18 cellular contexts compared by ENCODE assay signal in the genomic region with DNA sequence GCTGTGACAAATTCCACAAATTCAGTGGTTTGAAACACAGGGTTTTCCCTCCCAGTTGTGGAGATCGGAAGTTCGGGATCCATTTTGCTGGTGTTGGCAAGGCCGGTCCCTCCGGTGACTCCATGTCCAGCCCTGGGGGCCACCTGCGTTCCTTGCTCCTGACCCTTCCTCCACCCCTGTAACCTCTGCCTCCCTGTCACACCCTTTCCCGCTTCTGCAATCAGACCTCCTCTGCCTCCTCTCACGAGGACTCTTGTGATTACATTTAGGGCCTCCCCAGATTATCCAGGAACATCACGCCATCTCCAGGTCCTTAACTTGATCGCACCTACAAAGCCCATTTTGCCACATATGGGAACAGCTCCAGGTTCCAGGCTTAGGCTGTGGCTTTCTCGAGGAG. TPM values are rescaled to one million over a fixed set of nuclear protein-coding genes. Genes with fewer than 3 reads are reported as not detected.
DNase-seq lines count a peak whose midpoint lies in the region; ATAC-seq, FAIRE-seq and TF ChIP-seq lines count a peak whose summit lies in the region.
"Had no signal": no experiment of that assay in that cellular context is flagged by ENCODE, and none has a peak within 500 bp of the region (broad histone marks: within the 10 kb centered on the region; RNA-seq: fewer than 3 reads in every experiment).

No MANE protein-coding gene starts in this region.

- H3K4me3 ChIP-seq in IMR-90 (ENCODE audit: insufficient read depth, low read depth, low read length) (no peak overlapping the region), bronchial epithelial cell (ENCODE audit: low read depth, low read length) (no peak overlapping the region), skeletal muscle satellite cell (ENCODE audit: low read length) (no peak overlapping the region), coronary artery (no peak overlapping the region)
- H3K4me3 ChIP-seq: vagina had no signal

- no peak for ATAC-seq in IMR-90 (ENCODE audit: low read depth)
- ATAC-seq in activated CD8-positive, alpha-beta T cell treated with anti-CD3 and anti-CD28 coated beads, Interleukin-2, amount 10 ng/mL, durations not matched to agents 7 days and 5 days, result no peak
- no peak for ATAC-seq in GM18498 (IDR thresholded peaks at IDR 0.05; ENCODE audit: unreplicated experiment)
- ATAC-seq: activated naive CD4-positive, alpha-beta T cell treated with anti-CD3 and anti-CD28 coated beads, Interleukin-2, amount 50 U/mL, for 72 hours had no signal

- peak overlapping the region; percentile 49 for H2AK5ac ChIP-seq in IMR-90 (ENCODE audit: low read depth, low read length)

- peak overlapping the region; percentile 57; the same call in 1 of the 2 replicates for H3K14ac ChIP-seq in IMR-90 (replicated peaks; ENCODE audit: low read depth, low read length)

- H3K4me2 ChIP-seq in IMR-90 (ENCODE audit: low read depth, low read length), result no peak overlapping the region
- no peak overlapping the region for H3K4me2 ChIP-seq in skeletal muscle satellite cell (ENCODE audit: low read length)

- POLR2A ChIA-PET in IMR-90 (lab: Charles Lee; ENCODE audit: unreplicated experiment), result no interaction called here
- POLR2A ChIA-PET in activated CD8-positive, alpha-beta T cell treated with anti-CD3 and anti-CD28 coated beads, Interleukin-2, amount 10 ng/mL, durations not matched to agents 7 days and 5 days (lab: Charles Lee), result no interaction called here

- 0 out of 2 replicates have a peak overlapping the region, but pooled peaks have one; percentile 3 for H4K5ac ChIP-seq in IMR-90 (ENCODE audit: low read depth, low read length)

- no peaks in the 10 kb centered on the region for H3K4me1 Mint-ChIP-seq in activated CD8-positive, alpha-beta T cell treated with anti-CD3 and anti-CD28 coated beads, Interleukin-2, amount 10 ng/mL, durations not matched to agents 7 days and 5 days (ENCODE audit: low read depth)

- H3K4ac ChIP-seq in IMR-90 (ENCODE audit: low read depth, low read length), result peak overlapping the region; percentile 63

- H3K4me1 ChIP-seq in IMR-90 (ENCODE audit: control insufficient read depth, insufficient read depth, low read length), result peaks cover 42% of the 10 kb centered on the region
- peaks cover 54% of the 10 kb centered on the region for H3K4me1 ChIP-seq in skeletal muscle satellite cell (ENCODE audit: control insufficient read depth, insufficient read depth, low read length)

- H3K27me3 ChIP-seq in IMR-90 (ENCODE audit: control insufficient read depth, insufficient read depth, low read length) (no peaks in the 10 kb centered on the region), bronchial epithelial cell (ENCODE audit: control insufficient read depth, insufficient read depth, low read length) (no peaks in the 10 kb centered on the region), skeletal muscle satellite cell (ENCODE audit: control insufficient read depth, insufficient read depth, low read length) (no peaks in the 10 kb centered on the region)
- H3K27me3 ChIP-seq: vagina had no signal

- DNase-seq in IMR-90, result no peak
- DNase-seq in bronchial epithelial cell (ENCODE audit: low read depth), result no peak
- DNase-seq in kidney glomerular epithelial cell (lab: John Stamatoyannopoulos, UW), result peak; percentile 16
- DNase-seq in activated CD8-positive, alpha-beta T cell treated with anti-CD3 and anti-CD28 coated beads, Interleukin-2, amount 10 ng/mL, durations not matched to agents 7 days and 5 days, result no peak
- no peak for DNase-seq in H54 (ENCODE audit: insufficient read length, low spot score)
- no peak for DNase-seq in coronary artery (ENCODE audit: low spot score)
- DNase-seq: activated T-cell treated with anti-CD3 and anti-CD28 coated beads for 4 hours; central memory CD4-positive, alpha-beta T cell; DMS 273 treated with DMSO at 0.1 percent for 48 hours; NCI-H774; stimulated activated CD4-positive, alpha-beta T cell treated with anti-CD3 and anti-CD28 coated beads, Interleukin-4, amount 100 ng/mL, for 1 hour; T-helper 2 cell had no signal

- H2BK120ac ChIP-seq in IMR-90 (ENCODE audit: low read depth, low read length), result peak overlapping the region; percentile 27

- in situ Hi-C loops in IMR-90 (cut with MboI; ENCODE audit: low sequenced_read_pairs), result no loop called here

- H3K9ac ChIP-seq in IMR-90 (ENCODE audit: low read depth, low read length) (no peak overlapping the region), skeletal muscle satellite cell (ENCODE audit: low read depth, low read length) (peak overlapping the region; percentile 0)

- no peak overlapping the region for H4K8ac ChIP-seq in IMR-90 (ENCODE audit: low read depth in 2 of 2, low read length in 2 of 2)

- CTCF ChIA-PET in IMR-90 (lab: Yijun Ruan, JAX), result no interaction called here
- CTCF ChIA-PET in activated CD8-positive, alpha-beta T cell treated with anti-CD3 and anti-CD28 coated beads, Interleukin-2, amount 10 ng/mL, durations not matched to agents 7 days and 5 days (lab: Charles Lee), result no interaction called here

- no peak overlapping the region; the same call in 1 of the 2 replicates for H4K91ac ChIP-seq in IMR-90 (ENCODE audit: insufficient read depth, low read depth, low read length)

- H3K23ac ChIP-seq in IMR-90 (ENCODE audit: low read depth, low read length), result no peak overlapping the region

- H3K27ac Mint-ChIP-seq in activated CD8-positive, alpha-beta T cell treated with anti-CD3 and anti-CD28 coated beads, Interleukin-2, amount 10 ng/mL, durations not matched to agents 7 days and 5 days, result no peak overlapping the region

- BruUV-seq in IMR-90 (replicated peaks; lab: Mats Ljungman, UMichigan), result no TSS peak

- intact Hi-C loops in IMR-90 (cut with micrococcal nuclease), result no loop called here

- H3K18ac ChIP-seq in IMR-90 (ENCODE audit: low read depth, low read length), result no peak overlapping the region

- H2AFZ ChIP-seq in IMR-90 (replicated peaks; ENCODE audit: low read length, poor library complexity), result no peak overlapping the region

- no peak overlapping the region for H2BK5ac ChIP-seq in IMR-90 (ENCODE audit: low read depth, low read length, poor library complexity, severe bottlenecking)

- peak overlapping the region; percentile 52 for H2AK9ac ChIP-seq in IMR-90 (replicated peaks; ENCODE audit: low read depth, low read length, poor library complexity)

- no peaks in the 10 kb centered on the region for H3K27me3 Mint-ChIP-seq in activated CD8-positive, alpha-beta T cell treated with anti-CD3 and anti-CD28 coated beads, Interleukin-2, amount 10 ng/mL, durations not matched to agents 7 days and 5 days (ENCODE audit: low read depth)

- H3K4me3 Mint-ChIP-seq in activated CD8-positive, alpha-beta T cell treated with anti-CD3 and anti-CD28 coated beads, Interleukin-2, amount 10 ng/mL, durations not matched to agents 7 days and 5 days, result no peak overlapping the region

- H3K27ac ChIP-seq in IMR-90 (ENCODE audit: insufficient read depth, low read length), result no peak overlapping the region
- peak overlapping the region in 1 of 2 donors; percentile 24 for H3K27ac ChIP-seq in coronary artery
- H3K27ac ChIP-seq: vagina had no signal

- peaks cover 37% of the 10 kb centered on the region for H3K9me1 ChIP-seq in IMR-90 (ENCODE audit: insufficient read depth, low read length)

- dilution Hi-C loops in IMR-90 (cut with HindIII; ENCODE audit: low sequenced_read_pairs, unreplicated experiment), result no loop called here

- TF ChIP-seq CTCF in IMR-90 (conservative IDR thresholded peaks at IDR 0.05; ENCODE audit: low read depth, low read length), result no peak
- TF ChIP-seq CTCF in bronchial epithelial cell (IDR thresholded peaks at IDR 0.05; ENCODE audit: insufficient read depth, low read length, severe bottlenecking), result no peak
- TF ChIP-seq CTCF in coronary artery (IDR thresholded peaks at IDR 0.05), result no peak

- WGBS in IMR-90 (ENCODE audit: extremely low coverage in 2 of 2, insufficient read length in 1 of 2), 2 experiments, result 98% methylated on average over 10 of the region's 10 CpGs; no CpG with 5 or more reads in 1 of the 2 experiments

- peak; percentile 18 for FAIRE-seq in bronchial epithelial cell (lab: Jason Lieb, UNC)
- no peak for FAIRE-seq in H54 (lab: Jason Lieb, UNC)
- FAIRE-seq: kidney, RCC 7860 had no signal

- H3K9me3 ChIP-seq in IMR-90 (ENCODE audit: control insufficient read depth, insufficient read depth, low read length) (no peaks in the 10 kb centered on the region), skeletal muscle satellite cell (replicated peaks; ENCODE audit: low read length) (no peaks in the 10 kb centered on the region)
- H3K9me3 ChIP-seq: vagina had no signal

- H3K79me1 ChIP-seq in IMR-90 (ENCODE audit: low read depth in 1 of 2, low read length in 2 of 2), result peaks cover 44 to 81% of the 10 kb centered on the region in 2 experiments

- H3K36me3 ChIP-seq in IMR-90 (ENCODE audit: control insufficient read depth, insufficient read depth, low read length), result peaks cover 24% of the 10 kb centered on the region
- peaks cover 3% of the 10 kb centered on the region for H3K36me3 ChIP-seq in bronchial epithelial cell (ENCODE audit: control insufficient read depth, insufficient read depth, low read length)
- H3K36me3 ChIP-seq in skeletal muscle satellite cell (ENCODE audit: insufficient read depth, low read length), result peaks cover 34% of the 10 kb centered on the region

- H3K9me3 Mint-ChIP-seq in activated CD8-positive, alpha-beta T cell treated with anti-CD3 and anti-CD28 coated beads, Interleukin-2, amount 10 ng/mL, durations not matched to agents 7 days and 5 days (ENCODE audit: insufficient read depth), result no peaks in the 10 kb centered on the region
- H3K9me3 Mint-ChIP-seq: activated naive CD4-positive, alpha-beta T cell treated with anti-CD3 and anti-CD28 coated beads, Interleukin-2, amount 50 U/mL, for 72 hours had no signal

- H2BK15ac ChIP-seq in IMR-90 (ENCODE audit: low read depth, low read length), result 0 out of 3 replicates have a peak overlapping the region, but pooled peaks have one; percentile 30

- no peak overlapping the region for H2BK20ac ChIP-seq in IMR-90 (ENCODE audit: low read depth, low read length)

- H3K36me3 Mint-ChIP-seq in activated CD8-positive, alpha-beta T cell treated with anti-CD3 and anti-CD28 coated beads, Interleukin-2, amount 10 ng/mL, durations not matched to agents 7 days and 5 days (ENCODE audit: low read depth), result no peaks in the 10 kb centered on the region
- H3K36me3 Mint-ChIP-seq: activated naive CD4-positive, alpha-beta T cell treated with anti-CD3 and anti-CD28 coated beads, Interleukin-2, amount 50 U/mL, for 72 hours had no signal

- TF ChIP-seq POLR2A in IMR-90 (IDR thresholded peaks at IDR 0.05; ENCODE audit: low read depth, low read length) (no peak), H54 (IDR thresholded peaks at IDR 0.05; ENCODE audit: low read depth, low read length) (no peak)

- TF ChIP-seq RAD21 in IMR-90 (IDR thresholded peaks at IDR 0.05; ENCODE audit: low read length), result no peak

- H3K56ac ChIP-seq in IMR-90 (ENCODE audit: extremely low read depth, insufficient read depth, low read length), result no peak overlapping the region

- H4K20me1 ChIP-seq in IMR-90 (ENCODE audit: insufficient read depth, low read length), result peaks cover 20% of the 10 kb centered on the region; the same call in 1 of the 2 replicates

RNA-seq across cellular contexts. Expression of gene RPS6KA2, which starts 12.5 kb away (rescaled TPM):
- total RNA-seq in IMR-90 (2012; rRNA removed), result 22.2 and 26.9 TPM in 2 replicates
- polyA plus RNA-seq in IMR-90 (2012; rRNA removed), result 27.6 and 31.3 TPM in 2 replicates
- 22.6 and 41.6 TPM in 2 replicates for polyA plus RNA-seq in IMR-90 (2012; cell fraction: cytosol; rRNA removed)
- 23.6 and 31.1 TPM in 2 replicates for polyA plus RNA-seq in IMR-90 (2012; cell fraction: nucleus; rRNA removed; ENCODE audit: low replicate concordance)
- total RNA-seq in bronchial epithelial cell, result 42.6 and 44.4 TPM in 2 replicates
- total RNA-seq in skeletal muscle satellite cell (2012; rRNA removed), result 58.8 and 60.7 TPM in 2 replicates
- total RNA-seq in activated CD8-positive, alpha-beta T cell treated with anti-CD3 and anti-CD28 coated beads, Interleukin-2, amount 10 ng/mL, durations not matched to agents 7 days and 5 days, result 1 to 10 TPM; 1.6 to 1.9 TPM

RNA-seq across cellular contexts. Expression of gene RAMACL, which starts 28.1 kb away (rescaled TPM):
- total RNA-seq in IMR-90 (2012; rRNA removed), result 0.90 and 1.1 TPM in 2 replicates
- 0.17 and 0.46 TPM in 2 replicates for polyA plus RNA-seq in IMR-90 (2012; rRNA removed)
- polyA plus RNA-seq in IMR-90 (2012; cell fraction: cytosol; rRNA removed), result 0.02 and 0.03 TPM in 2 replicates
- polyA plus RNA-seq in IMR-90 (2012; cell fraction: nucleus; rRNA removed; ENCODE audit: low replicate concordance), result 0.17 and 0.94 TPM in 2 replicates
- 1.6 and 1.7 TPM in 2 replicates for total RNA-seq in bronchial epithelial cell
- total RNA-seq in skeletal muscle satellite cell (2012; rRNA removed), result 2.6 and 3.5 TPM in 2 replicates
- under 1 TPM; 0.16 to 0.29 TPM for total RNA-seq in activated CD8-positive, alpha-beta T cell treated with anti-CD3 and anti-CD28 coated beads, Interleukin-2, amount 10 ng/mL, durations not matched to agents 7 days and 5 days
